Comparison of ENCODE assay signal across 1 cellular context in the genomic region with DNA sequence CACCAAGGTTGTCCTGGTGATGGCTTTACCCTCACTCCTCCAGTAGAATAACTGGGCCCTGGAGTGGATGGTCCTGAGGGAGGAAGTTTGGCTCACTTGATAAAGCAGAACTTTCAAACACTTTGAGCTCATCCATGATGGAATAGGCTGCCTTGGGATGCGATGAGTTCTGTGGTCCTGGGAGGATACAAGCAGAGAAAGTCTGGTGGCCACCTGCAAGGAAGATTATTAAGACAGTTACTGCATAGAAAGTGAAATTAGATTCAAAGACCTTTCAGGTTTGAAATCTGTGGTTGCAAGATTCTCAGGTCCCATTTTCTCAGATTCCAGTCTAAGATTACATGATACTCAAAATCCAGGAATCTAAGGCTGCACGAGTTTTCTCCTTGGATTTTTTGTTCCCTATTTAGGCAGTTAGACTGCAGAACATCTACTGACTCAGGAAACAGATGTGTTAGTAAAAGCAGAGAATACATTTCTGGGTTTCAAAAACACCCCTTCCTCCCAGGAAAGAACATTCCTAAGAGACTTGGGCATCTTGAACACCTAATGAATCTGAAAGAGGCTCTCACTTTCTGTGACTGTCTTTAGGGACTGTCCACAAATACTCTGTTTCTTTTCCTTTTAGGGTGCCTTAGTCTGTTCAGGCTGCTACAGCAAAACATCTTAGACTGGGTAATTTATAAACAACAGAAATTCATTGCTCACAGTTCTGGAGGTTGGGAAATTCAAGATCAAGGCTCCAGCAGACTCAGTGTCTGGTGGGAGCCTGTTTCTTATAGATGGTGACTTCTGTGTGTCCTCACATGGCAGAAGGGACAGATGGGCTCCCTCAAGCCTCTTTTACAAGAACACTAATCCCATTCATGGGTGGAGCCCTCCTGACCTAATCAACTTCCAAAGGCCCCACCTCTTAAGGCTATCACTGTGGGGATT.
TF ChIP-seq lines count a peak whose summit lies in the region.

No MANE protein-coding gene starts in this region.

TF ChIP-seq in endothelial cell of umbilical vein, 7 proteins besides CTCF, POLR2A, EP300 and RAD21 (continued from another document):
- no peak for TF ChIP-seq JUN (IDR thresholded peaks at IDR 0.05; ENCODE audit: borderline replicate concordance, insufficient read depth, insufficient read length, low read depth)
- TF ChIP-seq MYC (IDR thresholded peaks at IDR 0.05; ENCODE audit: low read depth, low read length), result no peak
- no peak for TF ChIP-seq FOS (IDR thresholded peaks at IDR 0.05; ENCODE audit: borderline replicate concordance, insufficient read depth, low read length)
